Comparison of ENCODE assay signal across 12 cellular contexts in the genomic region with DNA sequence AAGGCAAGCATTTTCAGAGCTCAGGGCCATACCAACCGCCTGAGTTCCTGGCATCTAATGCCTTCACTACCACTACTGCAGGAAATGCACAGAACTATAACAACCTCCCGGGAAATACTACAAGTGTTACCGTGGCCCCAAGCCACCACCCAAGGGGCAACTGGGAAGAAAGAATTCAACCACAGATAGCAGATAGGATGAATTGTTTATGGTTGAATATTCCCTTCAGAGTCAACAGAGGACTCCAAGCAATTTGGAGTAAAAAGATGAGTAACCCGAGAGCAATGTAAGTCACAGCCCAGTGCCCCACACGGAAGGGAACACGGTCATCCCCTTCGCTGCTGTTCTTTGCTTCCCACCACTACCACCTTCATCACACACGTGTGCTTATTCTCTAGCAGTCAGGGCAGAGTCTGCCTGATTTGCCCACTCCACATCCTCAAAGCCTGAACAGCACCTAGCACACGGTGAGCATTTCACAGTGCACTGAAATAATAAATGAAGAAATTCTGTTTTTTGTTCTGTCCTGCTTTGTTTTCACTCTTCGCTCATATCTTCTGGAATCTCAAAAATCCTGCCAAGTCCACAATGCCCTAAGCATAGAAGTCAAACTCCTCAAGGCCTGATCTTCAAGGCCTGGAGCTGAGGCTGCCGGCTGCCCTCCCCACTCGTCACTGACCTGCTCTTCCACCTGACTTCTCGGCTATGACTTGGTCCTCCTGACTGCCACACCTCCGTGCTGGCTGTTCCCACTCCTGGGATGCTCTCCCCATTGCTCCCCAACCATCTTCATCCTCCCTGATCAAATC.
DNase-seq lines count a peak whose midpoint lies in the region; FAIRE-seq and TF ChIP-seq lines count a peak whose summit lies in the region.
"Had no signal": no experiment of that assay in that cellular context is flagged by ENCODE, and none has a peak within 500 bp of the region (broad histone marks: within the 10 kb centered on the region; RNA-seq: fewer than 3 reads in every experiment).

No MANE protein-coding gene starts in this region.

- no peaks in the 10 kb centered on the region for H3K36me3 ChIP-seq in kidney epithelial cell (ENCODE audit: control insufficient read depth, insufficient read depth, low read length)

- no peak overlapping the region for H3K4me3 ChIP-seq in astrocyte of the cerebellum (ENCODE audit: low read depth, low read length)
- H3K4me3 ChIP-seq in kidney epithelial cell (ENCODE audit: low read depth, low read length) = no peak overlapping the region
- H3K4me3 ChIP-seq: GM12878 had no signal

- TF ChIP-seq CTCF in astrocyte of the cerebellum (IDR thresholded peaks at IDR 0.05; ENCODE audit: low read depth, low read length, missing control alignments) = no peak
- no peak for TF ChIP-seq CTCF in kidney epithelial cell (IDR thresholded peaks at IDR 0.05; ENCODE audit: insufficient read depth, low read length, poor library complexity, severe bottlenecking)

- peak; percentile 97 for FAIRE-seq in urothelium cell line (lab: Jason Lieb, UNC)
- FAIRE-seq: GM12878 had no signal

- DNase-seq in HCEC 1CT (peak; percentile 83), astrocyte of the cerebellum (ENCODE audit: low read depth) (peak; percentile 76), kidney epithelial cell (ENCODE audit: low read depth) (peak; percentile 92), urothelium cell line (ENCODE audit: low spot score) (peak; percentile 81), NCI-H1436 (lab: John Stamatoyannopoulos, UW) (no peak), SHP77 (lab: John Stamatoyannopoulos, UW) (no peak)
- no peak for DNase-seq in activated CD4-positive, alpha-beta T cell treated with anti-CD3 and anti-CD28 coated beads, Interleukin-2, amount 50 U/mL, for 4 hours
- DNase-seq: activated CD4-positive, alpha-beta T cell treated with anti-CD3 and anti-CD28 coated beads, Interleukin-2, amount 50 U/mL, for 48 hours; amygdala; head of caudate nucleus; naive thymus-derived CD8-positive, alpha-beta T cell had no signal

- no peaks in the 10 kb centered on the region for H3K27me3 ChIP-seq in kidney epithelial cell (ENCODE audit: control insufficient read depth, insufficient read depth, low read length)

- in situ Hi-C loops in astrocyte of the cerebellum (cut with HindIII; ENCODE audit: low sequenced_read_pairs) = no loop called here

Comparison
In these comparisons a context has a peak if more than half of its experiments do, and no peak if none do; other contexts are left out.
1. DNase-seq: peak in HCEC 1CT (single experiment), astrocyte of the cerebellum (single experiment), kidney epithelial cell (single experiment) and urothelium cell line (single experiment); none in activated CD4-positive, alpha-beta T cell treated with anti-CD3 and anti-CD28 coated beads, Interleukin-2, amount 50 U/mL, for 4 hours (0 of 2), NCI-H1436 (single experiment) and SHP77 (0 of 2).